Comparison of ENCODE assay signal across 9 cellular contexts in the genomic region with DNA sequence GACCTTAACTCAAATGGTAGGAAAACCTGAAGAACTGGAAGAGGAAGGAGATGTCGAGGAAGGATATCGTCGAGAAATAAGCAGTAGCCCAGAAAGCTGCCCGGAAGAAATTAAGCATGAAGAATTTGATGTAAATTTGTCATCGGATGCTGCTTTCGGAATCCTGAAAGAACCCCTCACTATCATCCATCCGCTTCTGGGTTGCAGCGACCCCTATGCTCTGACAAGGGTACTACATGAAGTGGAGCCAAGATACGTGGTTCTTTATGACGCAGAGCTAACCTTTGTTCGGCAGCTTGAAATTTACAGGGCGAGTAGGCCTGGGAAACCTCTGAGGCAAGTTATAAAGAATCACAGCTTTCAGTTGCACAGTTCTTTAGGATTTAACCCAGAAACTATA. TPM values are rescaled to one million over a fixed set of nuclear protein-coding genes. Genes with fewer than 3 reads are reported as not detected.
DNase-seq lines count a peak whose midpoint lies in the region; ATAC-seq and TF ChIP-seq lines count a peak whose summit lies in the region.
"Had no signal": no experiment of that assay in that cellular context is flagged by ENCODE, and none has a peak within 500 bp of the region (broad histone marks: within the 10 kb centered on the region; RNA-seq: fewer than 3 reads in every experiment).

No MANE protein-coding gene starts in this region.

- H3K9ac ChIP-seq in HCT116 (ENCODE audit: low read length) = no peak overlapping the region
- H3K9ac ChIP-seq in neural progenitor cell = no peak overlapping the region

- RAD21 ChIA-PET in HCT116 (lab: Charles Lee; ENCODE audit: low non-redundant PET in 1 of 2, low total read pairs in 2 of 2, uncharacterized antibody in 2 of 2, unreplicated experiment in 2 of 2) = no interaction called here

- no peak for ATAC-seq in activated CD4-positive, alpha-beta T cell treated with anti-CD3 and anti-CD28 coated beads for 36 hours
- ATAC-seq in HCT116 = 0 out of 2 replicates have a peak, but pooled peaks have one; percentile 46
- ATAC-seq in HG02938 (IDR thresholded peaks at IDR 0.05; ENCODE audit: unreplicated experiment) = no peak

- intact Hi-C loops in activated CD4-positive, alpha-beta T cell treated with anti-CD3 and anti-CD28 coated beads for 36 hours (cut with DNase I, micrococcal nuclease) = loop anchor here (5.0 kb wide), 2 partner anchors 317 to 352 kb away; no protein-coding TSS in a partner anchor
- intact Hi-C loops in HCT116 (cut with micrococcal nuclease) = no loop called here

- TF ChIP-seq CTCF in HCT116 (IDR thresholded peaks at IDR 0.05 in 2 of 3, conservative IDR thresholded peaks at IDR 0.05 in 1 of 3; ENCODE audit: borderline replicate concordance in 1 of 3, insufficient read depth in 1 of 3, low read depth in 2 of 3, low read length in 2 of 3) = peak in 2 of 3 experiments; percentile 80 to 83; a peak in 4 of 6 replicates
- peak; percentile 75 for TF ChIP-seq CTCF in chondrocyte (IDR thresholded peaks at IDR 0.05)
- TF ChIP-seq CTCF in neural progenitor cell (IDR thresholded peaks at IDR 0.05) = peak; percentile 95

- H3K27me3 ChIP-seq in HCT116 (ENCODE audit: insufficient read depth, low read length) = no peaks in the 10 kb centered on the region
- H3K27me3 ChIP-seq in neural progenitor cell = no peaks in the 10 kb centered on the region

- no peak for TF ChIP-seq RAD21 in HCT116 (IDR thresholded peaks at IDR 0.05; ENCODE audit: low read depth)

- H3K79me2 ChIP-seq in HCT116 (ENCODE audit: insufficient read depth, low read length) (no peaks in the 10 kb centered on the region), neural progenitor cell (ENCODE audit: low read depth) (no peaks in the 10 kb centered on the region)

- H3K36me3 ChIP-seq in HCT116 (ENCODE audit: control insufficient read depth in 1 of 2, insufficient read depth in 2 of 2, low read length in 2 of 2) = peaks cover 0 to 14% of the 10 kb centered on the region in 2 experiments; a peak in 2 of 4 replicates
- peaks cover 11% of the 10 kb centered on the region for H3K36me3 ChIP-seq in neural progenitor cell

- no peaks in the 10 kb centered on the region for H3K9me2 ChIP-seq in HCT116 (ENCODE audit: insufficient read depth)

- H3K36me3 Mint-ChIP-seq in activated CD4-positive, alpha-beta T cell treated with anti-CD3 and anti-CD28 coated beads for 36 hours (ENCODE audit: low read depth) = peaks cover 35% of the 10 kb centered on the region
- H3K36me3 Mint-ChIP-seq in activated CD4-positive, alpha-beta T cell treated with anti-CD3 and anti-CD28 coated beads, Interleukin-2, amount 10 ng/mL, durations not matched to agents 7 days and 5 days (ENCODE audit: low read depth) = peaks cover 25% of the 10 kb centered on the region
- peaks cover 34% of the 10 kb centered on the region for H3K36me3 Mint-ChIP-seq in chondrocyte (ENCODE audit: low read depth)
- H3K36me3 Mint-ChIP-seq in neural progenitor cell = peaks cover 34% of the 10 kb centered on the region

- H3K4me1 Mint-ChIP-seq in activated CD4-positive, alpha-beta T cell treated with anti-CD3 and anti-CD28 coated beads for 36 hours = peaks cover 19% of the 10 kb centered on the region
- H3K4me1 Mint-ChIP-seq in activated CD4-positive, alpha-beta T cell treated with anti-CD3 and anti-CD28 coated beads, Interleukin-2, amount 10 ng/mL, durations not matched to agents 7 days and 5 days = peaks cover 10% of the 10 kb centered on the region
- peaks cover 5% of the 10 kb centered on the region for H3K4me1 Mint-ChIP-seq in chondrocyte (ENCODE audit: low read depth)
- peaks cover under 1% of the 10 kb centered on the region for H3K4me1 Mint-ChIP-seq in neural progenitor cell

- no TSS peak for BruUV-seq in HCT116 (replicated peaks; lab: Mats Ljungman, UMichigan)

- no peak overlapping the region for H3K4me3 Mint-ChIP-seq in activated CD4-positive, alpha-beta T cell treated with anti-CD3 and anti-CD28 coated beads for 36 hours
- no peak overlapping the region for H3K4me3 Mint-ChIP-seq in activated CD4-positive, alpha-beta T cell treated with anti-CD3 and anti-CD28 coated beads, Interleukin-2, amount 10 ng/mL, durations not matched to agents 7 days and 5 days
- no peak overlapping the region for H3K4me3 Mint-ChIP-seq in chondrocyte (ENCODE audit: unreplicated experiment)
- H3K4me3 Mint-ChIP-seq in neural progenitor cell = no peak overlapping the region
- H3K4me3 Mint-ChIP-seq: central memory CD8-positive, alpha-beta T cell had no signal

- H3K27ac Mint-ChIP-seq in activated CD4-positive, alpha-beta T cell treated with anti-CD3 and anti-CD28 coated beads for 36 hours = no peak overlapping the region
- no peak overlapping the region for H3K27ac Mint-ChIP-seq in activated CD4-positive, alpha-beta T cell treated with anti-CD3 and anti-CD28 coated beads, Interleukin-2, amount 10 ng/mL, durations not matched to agents 7 days and 5 days
- no peak overlapping the region for H3K27ac Mint-ChIP-seq in chondrocyte (ENCODE audit: unreplicated experiment)
- no peak overlapping the region for H3K27ac Mint-ChIP-seq in neural progenitor cell

- H3K9me3 Mint-ChIP-seq in activated CD4-positive, alpha-beta T cell treated with anti-CD3 and anti-CD28 coated beads for 36 hours (ENCODE audit: low read depth) = no peaks in the 10 kb centered on the region
- no peaks in the 10 kb centered on the region for H3K9me3 Mint-ChIP-seq in activated CD4-positive, alpha-beta T cell treated with anti-CD3 and anti-CD28 coated beads, Interleukin-2, amount 10 ng/mL, durations not matched to agents 7 days and 5 days
- H3K9me3 Mint-ChIP-seq in chondrocyte (ENCODE audit: low read depth) (peaks cover 6% of the 10 kb centered on the region), neural progenitor cell (no peaks in the 10 kb centered on the region)
- H3K9me3 Mint-ChIP-seq: central memory CD8-positive, alpha-beta T cell had no signal

- CTCF ChIA-PET in activated CD4-positive, alpha-beta T cell treated with anti-CD3 and anti-CD28 coated beads for 36 hours (lab: Charles Lee) = interaction anchor here (0.7 to 7.0 kb wide), 11 partner anchors 12 to 1128 kb away, joined by 3 to 65 read pairs (median 4); partner anchors contain the start of gene ERCC4
- CTCF ChIA-PET in activated CD4-positive, alpha-beta T cell treated with anti-CD3 and anti-CD28 coated beads, Interleukin-2, amount 10 ng/mL, durations not matched to agents 7 days and 5 days (lab: Charles Lee) = interaction anchor here (2.3 to 2.6 kb wide), 2 partner anchors 12 to 16 kb away, joined by 9 to 10 read pairs; partner anchors contain the start of gene ERCC4
- CTCF ChIA-PET in HCT116 (lab: Charles Lee) = interaction anchor here (1.2 to 1.8 kb wide), 3 partner anchors 12 to 22 kb away, joined by 6 to 14 read pairs (median 7); partner anchors contain the start of gene ERCC4

- H3K4me3 ChIP-seq in HCT116 (replicated peaks in 1 of 2; ENCODE audit: low read depth in 1 of 2, low read length in 2 of 2) (no peak overlapping the region), neural progenitor cell (no peak overlapping the region)

- H4K20me1 ChIP-seq in HCT116 (ENCODE audit: insufficient read depth) = no peaks in the 10 kb centered on the region
- no peaks in the 10 kb centered on the region for H4K20me1 ChIP-seq in neural progenitor cell (ENCODE audit: low read depth)

- H3K4me2 ChIP-seq in HCT116 (ENCODE audit: low read length) (no peak overlapping the region), neural progenitor cell (no peak overlapping the region)

- no peaks in the 10 kb centered on the region for H3K9me3 ChIP-seq in HCT116 (ENCODE audit: control insufficient read depth in 1 of 2, insufficient read depth in 1 of 2, low read depth in 1 of 2, low read length in 2 of 2)
- no peaks in the 10 kb centered on the region for H3K9me3 ChIP-seq in neural progenitor cell (ENCODE audit: low read depth)

- H3K27me3 Mint-ChIP-seq in activated CD4-positive, alpha-beta T cell treated with anti-CD3 and anti-CD28 coated beads for 36 hours = no peaks in the 10 kb centered on the region
- no peaks in the 10 kb centered on the region for H3K27me3 Mint-ChIP-seq in activated CD4-positive, alpha-beta T cell treated with anti-CD3 and anti-CD28 coated beads, Interleukin-2, amount 10 ng/mL, durations not matched to agents 7 days and 5 days
- H3K27me3 Mint-ChIP-seq in chondrocyte (ENCODE audit: low read depth) = no peaks in the 10 kb centered on the region
- no peaks in the 10 kb centered on the region for H3K27me3 Mint-ChIP-seq in neural progenitor cell (ENCODE audit: insufficient read depth, low read depth)
- H3K27me3 Mint-ChIP-seq: central memory CD8-positive, alpha-beta T cell had no signal

- H3F3A ChIP-seq in neural progenitor cell (ENCODE audit: low read depth) = peaks cover 4% of the 10 kb centered on the region

- peak; percentile 55 for DNase-seq in activated CD4-positive, alpha-beta T cell treated with anti-CD3 and anti-CD28 coated beads for 36 hours
- no peak for DNase-seq in activated CD4-positive, alpha-beta T cell treated with anti-CD3 and anti-CD28 coated beads, Interleukin-2, amount 10 ng/mL, durations not matched to agents 7 days and 5 days
- no peak for DNase-seq in HCT116 (ENCODE audit: low read depth, low spot score)
- no peak for DNase-seq in chondrocyte (ENCODE audit: low spot score)
- peak; percentile 66 for DNase-seq in neural progenitor cell (ENCODE audit: low spot score)
- DNase-seq in activated gamma-delta T cell treated with Interleukin-2 at 50 U/mL for 16 hours = no peak
- DNase-seq in NCI-H1092 treated with DMSO at 0.1 percent for 48 hours (lab: John Stamatoyannopoulos, UW) = no peak

- POLR2A ChIA-PET in activated CD4-positive, alpha-beta T cell treated with anti-CD3 and anti-CD28 coated beads for 36 hours (lab: Charles Lee) = no interaction called here
- POLR2A ChIA-PET in activated CD4-positive, alpha-beta T cell treated with anti-CD3 and anti-CD28 coated beads, Interleukin-2, amount 10 ng/mL, durations not matched to agents 7 days and 5 days (lab: Charles Lee) = no interaction called here
- POLR2A ChIA-PET in HCT116 (lab: Charles Lee) = no interaction called here

- H2AFZ ChIP-seq in HCT116 (ENCODE audit: low read depth, low read length, poor library complexity, severe bottlenecking) (no peak overlapping the region), neural progenitor cell (replicated peaks) (no peak overlapping the region)

- no peak for TF ChIP-seq POLR2A in HCT116 (IDR thresholded peaks at IDR 0.05; ENCODE audit: borderline replicate concordance, extremely low read depth, insufficient read depth, insufficient read length)

- H3K27ac ChIP-seq in HCT116 (ENCODE audit: low read depth, low read length) (no peak overlapping the region), neural progenitor cell (no peak overlapping the region)

- H3K4me1 ChIP-seq in HCT116 (ENCODE audit: control insufficient read depth in 1 of 2, insufficient read depth in 2 of 2, low read length in 2 of 2) = peaks cover 0 to 6% of the 10 kb centered on the region in 2 experiments; a peak in 3 of 4 replicates
- H3K4me1 ChIP-seq in neural progenitor cell = no peaks in the 10 kb centered on the region

RNA-seq across cellular contexts. Expression of gene ERCC4, which starts 15.5 kb away (rescaled TPM):
- total RNA-seq in activated CD4-positive, alpha-beta T cell treated with anti-CD3 and anti-CD28 coated beads for 36 hours = 10 to 100 TPM; 11.5 to 13.9 TPM
- 10 to 100 TPM in 1 of 2 experiments, 1 to 10 TPM in 1; 9.4 to 12.3 TPM for total RNA-seq in activated CD4-positive, alpha-beta T cell treated with anti-CD3 and anti-CD28 coated beads, Interleukin-2, amount 10 ng/mL, durations not matched to agents 7 days and 5 days
- total RNA-seq in HCT116 (2021; ENCODE audit: unreplicated experiment) (10.4 TPM), chondrocyte (16.8 to 19.5 TPM (median 18.5 TPM) in 3 replicates), neural progenitor cell (ENCODE audit: low replicate concordance) (7.7 and 11.4 TPM in 2 replicates)
- polyA plus RNA-seq in HCT116 (2012) = 1.7 and 2.3 TPM in 2 replicates

Comparison
In these comparisons a context has a peak if more than half of its experiments do, and no peak if none do; other contexts are left out.
1. DNase-seq: peak in activated CD4-positive, alpha-beta T cell treated with anti-CD3 and anti-CD28 coated beads for 36 hours (single experiment) and neural progenitor cell (single experiment); none in activated CD4-positive, alpha-beta T cell treated with anti-CD3 and anti-CD28 coated beads, Interleukin-2, amount 10 ng/mL, durations not matched to agents 7 days and 5 days (single experiment), HCT116 (single experiment), chondrocyte (single experiment), activated gamma-delta T cell treated with Interleukin-2 at 50 U/mL for 16 hours (single experiment) and NCI-H1092 treated with DMSO at 0.1 percent for 48 hours (single experiment).
2. Peak in every context shown above with its lines, with median percentiles within 50 percentile points of each other: CTCF ChIP-seq.